8 cellular contexts compared by ENCODE assay signal in the genomic region with DNA sequence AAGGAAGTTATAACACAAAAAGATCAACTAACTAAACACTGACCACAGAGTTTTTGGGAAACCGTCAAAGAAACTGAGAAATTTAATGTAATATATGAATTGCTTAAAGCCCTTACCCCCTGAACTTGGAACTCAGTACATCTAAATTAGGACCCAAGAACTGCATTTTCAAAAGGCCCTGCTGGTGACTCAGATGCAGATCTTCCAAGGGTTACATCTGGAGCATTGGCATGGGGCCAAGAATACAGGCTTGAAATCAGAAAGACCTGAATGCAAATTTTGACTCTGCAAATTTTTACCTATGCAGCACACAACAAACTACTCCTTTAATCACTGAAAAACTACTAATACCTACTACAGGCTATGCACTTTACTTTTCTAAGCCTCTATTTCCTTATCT. TPM values are rescaled to one million over a fixed set of nuclear protein-coding genes. Genes with fewer than 3 reads are reported as not detected.
DNase-seq lines count a peak whose midpoint lies in the region; ATAC-seq and TF ChIP-seq lines count a peak whose summit lies in the region.

No MANE protein-coding gene starts in this region.

- no peak overlapping the region for H3K4me2 ChIP-seq in neuronal stem cell (ENCODE audit: insufficient read depth, low read length, poor library complexity, severe bottlenecking)

- BruUV-seq in Calu3 (replicated peaks; lab: Mats Ljungman, UMichigan) = no TSS peak

- H3K4me3 Mint-ChIP-seq in Calu3 (ENCODE audit: low read depth, unreplicated experiment) = no peak overlapping the region
- no peak overlapping the region for H3K4me3 Mint-ChIP-seq in naive thymus-derived CD4-positive, alpha-beta T cell

- peaks cover 2 to 8% of the 10 kb centered on the region in 2 donors for H3K4me1 ChIP-seq in neuronal stem cell (ENCODE audit: control insufficient read depth in 2 of 2, insufficient read depth in 1 of 2, low read depth in 1 of 2, low read length in 2 of 2)
- no peaks in the 10 kb centered on the region for H3K4me1 ChIP-seq in naive thymus-derived CD4-positive, alpha-beta T cell (ENCODE audit: control insufficient read depth in 2 of 2, insufficient read depth in 2 of 2, low read length in 2 of 2)

- no peak overlapping the region for H2AK5ac ChIP-seq in neuronal stem cell (ENCODE audit: low read depth, low read length)

- no peak overlapping the region for H3K9ac ChIP-seq in neuronal stem cell (ENCODE audit: low read depth, low read length, poor library complexity)

- WGBS in neuronal stem cell (ENCODE audit: extremely low coverage in 2 of 2, insufficient read length in 2 of 2, insufficient replicate concordance in 1 of 2), 2 donors = no CpG with 5 or more reads among the region's 1 CpG

- peak; percentile 59 for DNase-seq in Calu3
- peak; percentile 88 for DNase-seq in HCEC 1CT
- DNase-seq in RPMI8226 = peak; percentile 80
- peak; percentile 91 for DNase-seq in iris pigment epithelial cell (ENCODE audit: low read depth)
- DNase-seq in neuronal stem cell (ENCODE audit: low spot score) = no peak
- DNase-seq in naive thymus-derived CD4-positive, alpha-beta T cell = no peak
- DNase-seq in KBM-7 = no peak

- peaks cover 5% of the 10 kb centered on the region for H3K36me3 Mint-ChIP-seq in Calu3 (ENCODE audit: insufficient read depth, unreplicated experiment)
- peaks cover 14 to 56% (median 26%) of the 10 kb centered on the region in 5 donors for H3K36me3 Mint-ChIP-seq in naive thymus-derived CD4-positive, alpha-beta T cell

- H3K9me3 ChIP-seq in neuronal stem cell (replicated peaks in 1 of 2; ENCODE audit: control insufficient read depth in 2 of 2, insufficient read depth in 1 of 2, low read depth in 1 of 2, low read length in 2 of 2) = peaks cover 0 to 6% of the 10 kb centered on the region in 2 donors
- no peaks in the 10 kb centered on the region for H3K9me3 ChIP-seq in naive thymus-derived CD4-positive, alpha-beta T cell (ENCODE audit: control insufficient read depth in 2 of 3, low read length in 3 of 3)

- H3K23ac ChIP-seq in neuronal stem cell (ENCODE audit: low read depth, low read length, poor library complexity) = no peak overlapping the region

- in situ Hi-C loops in KBM-7 (cut with MboI; ENCODE audit: low pct_unique_long_range_greater_than_20kb, low sequenced_read_pairs) = no loop called here

- H3K27ac ChIP-seq in neuronal stem cell (replicated peaks; ENCODE audit: low read length) = no peak overlapping the region
- H3K27ac ChIP-seq in naive thymus-derived CD4-positive, alpha-beta T cell (ENCODE audit: low read depth, low read length) = no peak overlapping the region

- H4K91ac ChIP-seq in neuronal stem cell (ENCODE audit: low read depth, low read length, poor library complexity) = no peak overlapping the region

- H3K27me3 ChIP-seq in neuronal stem cell (ENCODE audit: control insufficient read depth in 3 of 3, insufficient read depth in 3 of 3, low read depth in 1 of 3, low read length in 3 of 3) = no peaks in the 10 kb centered on the region
- no peaks in the 10 kb centered on the region for H3K27me3 ChIP-seq in naive thymus-derived CD4-positive, alpha-beta T cell (ENCODE audit: control insufficient read depth in 2 of 2, insufficient read depth in 2 of 2, low read length in 2 of 2)

- TF ChIP-seq CTCF in Calu3 (IDR thresholded peaks at IDR 0.05; ENCODE audit: unreplicated experiment) = no peak

- no peak overlapping the region for H2BK15ac ChIP-seq in neuronal stem cell (ENCODE audit: low read length)

- no peak overlapping the region for H3K4ac ChIP-seq in neuronal stem cell (ENCODE audit: low read length)

- POLR2A ChIA-PET in naive thymus-derived CD4-positive, alpha-beta T cell (lab: Charles Lee) = no interaction called here

- no peaks in the 10 kb centered on the region for H3K27me3 Mint-ChIP-seq in Calu3 (ENCODE audit: unreplicated experiment)
- H3K27me3 Mint-ChIP-seq in naive thymus-derived CD4-positive, alpha-beta T cell = no peaks in the 10 kb centered on the region

- H3K9me3 Mint-ChIP-seq in Calu3 (ENCODE audit: low read depth, unreplicated experiment) = no peaks in the 10 kb centered on the region
- no peaks in the 10 kb centered on the region for H3K9me3 Mint-ChIP-seq in naive thymus-derived CD4-positive, alpha-beta T cell

- peaks cover 9% of the 10 kb centered on the region for H3K4me1 Mint-ChIP-seq in Calu3 (ENCODE audit: low read depth, unreplicated experiment)
- peaks cover 0 to 6% (median 0%) of the 10 kb centered on the region in 7 donors for H3K4me1 Mint-ChIP-seq in naive thymus-derived CD4-positive, alpha-beta T cell

- CTCF ChIA-PET in Calu3 (lab: Charles Lee) = interaction anchor here (0.5 kb wide), 1 partner anchor 143 kb away, joined by 7 read pairs; no protein-coding TSS in a partner anchor
- CTCF ChIA-PET in naive thymus-derived CD4-positive, alpha-beta T cell (lab: Charles Lee) = no interaction called here

- H2BK5ac ChIP-seq in neuronal stem cell (ENCODE audit: low read length) = no peak overlapping the region

- H2BK120ac ChIP-seq in neuronal stem cell (ENCODE audit: low read depth, low read length) = no peak overlapping the region

- H3K18ac ChIP-seq in neuronal stem cell (ENCODE audit: low read length) = no peak overlapping the region

- peaks cover 0 to 55% of the 10 kb centered on the region in 2 donors for H3K36me3 ChIP-seq in neuronal stem cell (replicated peaks in 1 of 2; ENCODE audit: control insufficient read depth in 2 of 2, insufficient read depth in 2 of 2, low read length in 2 of 2)
- peaks cover 0 to 15% (median 0%) of the 10 kb centered on the region in 3 experiments for H3K36me3 ChIP-seq in naive thymus-derived CD4-positive, alpha-beta T cell (ENCODE audit: control insufficient read depth in 2 of 3, insufficient read depth in 3 of 3, low read length in 3 of 3)

- no peak overlapping the region for H3K4me3 ChIP-seq in neuronal stem cell (ENCODE audit: low read length in 2 of 2)
- no peak overlapping the region for H3K4me3 ChIP-seq in naive thymus-derived CD4-positive, alpha-beta T cell (ENCODE audit: low read length)

- H3K79me1 ChIP-seq in neuronal stem cell (ENCODE audit: low read depth, low read length) = no peaks in the 10 kb centered on the region

- H2AFZ ChIP-seq in neuronal stem cell (ENCODE audit: low read length) = no peak overlapping the region

- no peak overlapping the region for H3K14ac ChIP-seq in neuronal stem cell (ENCODE audit: low read length)

- H4K8ac ChIP-seq in neuronal stem cell (ENCODE audit: low read depth, low read length) = no peak overlapping the region

- no peak overlapping the region for H2BK12ac ChIP-seq in neuronal stem cell (ENCODE audit: low read length)

- H3K27ac Mint-ChIP-seq in Calu3 (ENCODE audit: unreplicated experiment) = no peak overlapping the region
- H3K27ac Mint-ChIP-seq in naive thymus-derived CD4-positive, alpha-beta T cell = no peak overlapping the region

- no peak for ATAC-seq in GM19328 (IDR thresholded peaks at IDR 0.05; ENCODE audit: unreplicated experiment)
- ATAC-seq in naive thymus-derived CD4-positive, alpha-beta T cell = no peak

- intact Hi-C loops in Calu3 (cut with micrococcal nuclease; ENCODE audit: unreplicated experiment) = no loop called here
- intact Hi-C loops in naive thymus-derived CD4-positive, alpha-beta T cell (cut with micrococcal nuclease) = no loop called here

RNA-seq across cellular contexts. Expression of gene NSUN6, which starts 43.9 kb away (rescaled TPM):
- total RNA-seq in Calu3 (2022) = 10.5 and 14.5 TPM in 2 replicates
- polyA plus RNA-seq in neuronal stem cell (2013, experiment 1 of 2) = 15.5 TPM
- polyA plus RNA-seq in neuronal stem cell (2013, experiment 2 of 2) = 16.1 TPM
- 10 to 100 TPM; 19.6 to 51.8 (median 41.3) TPM for total RNA-seq in naive thymus-derived CD4-positive, alpha-beta T cell
- 10 to 100 TPM in 1 of 2 donors, 1 to 10 TPM in 1; 9.9 to 10.2 TPM for polyA plus RNA-seq in naive thymus-derived CD4-positive, alpha-beta T cell

RNA-seq across cellular contexts. Expression of gene ARL5B, which starts 51.7 kb away (rescaled TPM):
- total RNA-seq in Calu3 (2022) = 15.3 and 17.7 TPM in 2 replicates
- 38.8 TPM for polyA plus RNA-seq in neuronal stem cell (2013, experiment 1 of 2)
- polyA plus RNA-seq in neuronal stem cell (2013, experiment 2 of 2) = 39.7 TPM
- total RNA-seq in naive thymus-derived CD4-positive, alpha-beta T cell = 10 to 100 TPM in 4 of 5 experiments, 1 to 10 TPM in 1; 9.7 to 15.8 (median 13.9) TPM
- under 1 TPM; 0.59 to 0.84 TPM for polyA plus RNA-seq in naive thymus-derived CD4-positive, alpha-beta T cell

Comparison
In these comparisons a context has a peak if more than half of its experiments do, and no peak if none do; other contexts are left out.
1. DNase-seq: peak in Calu3 (single experiment), HCEC 1CT (single experiment), RPMI8226 (single experiment) and iris pigment epithelial cell (single experiment); none in neuronal stem cell (single experiment), naive thymus-derived CD4-positive, alpha-beta T cell (0 of 9) and KBM-7 (single experiment).